35 cellular contexts compared by ENCODE assay signal in genomic region chr16:77781091-77781490, GRCh38. TPM values are rescaled to one million over a fixed set of nuclear protein-coding genes. Genes with fewer than 3 reads are reported as not detected.
"Had no signal": no experiment of that assay in that cellular context is flagged by ENCODE, and none has a peak within 500 bp of the region (broad histone marks: within the 10 kb centered on the region; RNA-seq: fewer than 3 reads in every experiment).

No MANE protein-coding gene starts in this region.

- H3K9me3 ChIP-seq: ascending aorta, body of pancreas, breast epithelium had no signal

- H3K9ac ChIP-seq: KMS-11 had no signal

- DNase-seq: activated CD4-positive, alpha-beta T cell treated with anti-CD3 and anti-CD28 coated beads, Interleukin-2, amount 10 ng/mL, durations not matched to agents 24 days and 14 days; activated CD4-positive, alpha-beta T cell treated with anti-CD3 and anti-CD28 coated beads, Interleukin-2, amount 50 U/mL, for 4 hours; activated CD8-positive, alpha-beta T cell treated with anti-CD3 and anti-CD28 coated beads for 36 hours; activated effector memory CD4-positive, alpha-beta T cell treated with anti-CD3 and anti-CD28 coated beads, Interleukin-2, amount 50 U/mL, for 16 hours; activated naive CD4-positive, alpha-beta T cell; activated naive CD8-positive, alpha-beta T cell treated with anti-CD3 and anti-CD28 coated beads, Interleukin-2, amount 10 ng/mL, durations not matched to agents 7 days and 5 days; activated T-cell treated with anti-CD3 and anti-CD28 coated beads, Interleukin-2, amount 50 U/mL, for 1 hour; activated T-cell treated with anti-CD3 and anti-CD28 coated beads, Interleukin-2, amount 50 U/mL, for 72 hours; amygdala; body of pancreas; NCI-H1092 treated with DMSO at 0.1 percent for 48 hours; NCI-H146; NCI-H187; NCI-H2029 treated with DMSO at 0.1 percent for 48 hours; NCI-H2107; NCI-H2171; NCI-H510A; NCI-H526; NCI-H748 treated with DMSO at 0.1 percent for 48 hours; NK-92 treated with Interleukin-12 subunit alpha and Interleukin-12 subunit beta, amount 100 ng/mL, for 24 hours; PC-9; SIG-M5 had no signal

- FAIRE-seq: RCC 7860, TTC549 had no signal

- H3K36me3 Mint-ChIP-seq: activated naive CD4-positive, alpha-beta T cell treated with anti-CD3 and anti-CD28 coated beads, Interleukin-2, amount 50 U/mL, for 24 hours; activated naive CD8-positive, alpha-beta T cell treated with anti-CD3 and anti-CD28 coated beads, Interleukin-2, amount 10 ng/mL, durations not matched to agents 7 days and 5 days had no signal

- ATAC-seq: activated CD8-positive, alpha-beta T cell treated with anti-CD3 and anti-CD28 coated beads for 36 hours; activated T-cell treated with anti-CD3 and anti-CD28 coated beads, Interleukin-2, amount 50 U/mL, for 72 hours; activated T-helper 17 cell treated with anti-CD3 and anti-CD28 coated beads, Interleukin-2, amount 50 U/mL, for 72 hours; body of pancreas; Right ventricle myocardium inferior had no signal

- H3K4me3 ChIP-seq: ascending aorta, body of pancreas, breast epithelium, PC-9 had no signal

- H3K27ac ChIP-seq: body of pancreas, breast epithelium, KMS-11, PC-9, RWPE1 had no signal

- H2AFZ ChIP-seq: PC-9 had no signal

- H3K9me3 Mint-ChIP-seq: activated CD4-positive, alpha-beta T cell treated with anti-CD3 and anti-CD28 coated beads, Interleukin-2, amount 10 ng/mL, durations not matched to agents 24 days and 14 days; activated CD8-positive, alpha-beta T cell treated with anti-CD3 and anti-CD28 coated beads for 36 hours; activated naive CD4-positive, alpha-beta T cell treated with anti-CD3 and anti-CD28 coated beads, Interleukin-2, amount 50 U/mL, for 24 hours; activated naive CD8-positive, alpha-beta T cell treated with anti-CD3 and anti-CD28 coated beads, Interleukin-2, amount 10 ng/mL, durations not matched to agents 7 days and 5 days; activated T-cell treated with anti-CD3 and anti-CD28 coated beads, Interleukin-2, amount 50 U/mL, for 72 hours; activated T-helper 17 cell treated with anti-CD3 and anti-CD28 coated beads, Interleukin-2, amount 50 U/mL, for 72 hours; T-helper 1 cell treated with Interleukin-12 subunit alpha and Interleukin-12 subunit beta and Interleukin-4 antibody, amounts not matched to agents 30 μg/mL and 1 μg/mL, for 36 hours; T-helper 2 cell treated with Interferon-gamma antibody and Interleukin-4, amounts not matched to agents 5 μg/mL and 100 μg/mL, for 36 hours had no signal

- H3K27me3 ChIP-seq: ascending aorta, body of pancreas had no signal

- H3K36me3 ChIP-seq: ascending aorta, breast epithelium had no signal

- H3K4me2 ChIP-seq: KMS-11, PC-9 had no signal

- H3K4me1 Mint-ChIP-seq: activated CD4-positive, alpha-beta T cell treated with anti-CD3 and anti-CD28 coated beads, Interleukin-2, amount 10 ng/mL, durations not matched to agents 24 days and 14 days; activated naive CD4-positive, alpha-beta T cell treated with anti-CD3 and anti-CD28 coated beads, Interleukin-2, amount 50 U/mL, for 24 hours; activated naive CD8-positive, alpha-beta T cell treated with anti-CD3 and anti-CD28 coated beads, Interleukin-2, amount 10 ng/mL, durations not matched to agents 7 days and 5 days; activated T-helper 17 cell treated with anti-CD3 and anti-CD28 coated beads, Interleukin-2, amount 50 U/mL, for 72 hours had no signal

- H3K4me3 Mint-ChIP-seq: activated CD4-positive, alpha-beta T cell treated with anti-CD3 and anti-CD28 coated beads, Interleukin-2, amount 10 ng/mL, durations not matched to agents 24 days and 14 days; activated CD8-positive, alpha-beta T cell treated with anti-CD3 and anti-CD28 coated beads for 36 hours; activated naive CD4-positive, alpha-beta T cell treated with anti-CD3 and anti-CD28 coated beads, Interleukin-2, amount 50 U/mL, for 24 hours; activated naive CD8-positive, alpha-beta T cell treated with anti-CD3 and anti-CD28 coated beads, Interleukin-2, amount 10 ng/mL, durations not matched to agents 7 days and 5 days; activated T-cell treated with anti-CD3 and anti-CD28 coated beads, Interleukin-2, amount 50 U/mL, for 72 hours; activated T-helper 17 cell treated with anti-CD3 and anti-CD28 coated beads, Interleukin-2, amount 50 U/mL, for 72 hours; T-helper 1 cell treated with Interleukin-12 subunit alpha and Interleukin-12 subunit beta and Interleukin-4 antibody, amounts not matched to agents 30 μg/mL and 1 μg/mL, for 36 hours; T-helper 2 cell treated with Interferon-gamma antibody and Interleukin-4, amounts not matched to agents 5 μg/mL and 100 μg/mL, for 36 hours had no signal

- H3K27ac Mint-ChIP-seq: activated CD4-positive, alpha-beta T cell treated with anti-CD3 and anti-CD28 coated beads, Interleukin-2, amount 10 ng/mL, durations not matched to agents 24 days and 14 days; activated CD8-positive, alpha-beta T cell treated with anti-CD3 and anti-CD28 coated beads for 36 hours; activated naive CD4-positive, alpha-beta T cell treated with anti-CD3 and anti-CD28 coated beads, Interleukin-2, amount 50 U/mL, for 24 hours; activated naive CD8-positive, alpha-beta T cell treated with anti-CD3 and anti-CD28 coated beads, Interleukin-2, amount 10 ng/mL, durations not matched to agents 7 days and 5 days; activated T-cell treated with anti-CD3 and anti-CD28 coated beads, Interleukin-2, amount 50 U/mL, for 72 hours; activated T-helper 17 cell treated with anti-CD3 and anti-CD28 coated beads, Interleukin-2, amount 50 U/mL, for 72 hours; T-helper 1 cell treated with Interleukin-12 subunit alpha and Interleukin-12 subunit beta and Interleukin-4 antibody, amounts not matched to agents 30 μg/mL and 1 μg/mL, for 36 hours; T-helper 2 cell treated with Interferon-gamma antibody and Interleukin-4, amounts not matched to agents 5 μg/mL and 100 μg/mL, for 36 hours had no signal

- H3K4me1 ChIP-seq: breast epithelium had no signal

RNA-seq across cellular contexts. Expression of gene VAT1L, which starts 7.3 kb away (rescaled TPM):
- total RNA-seq: activated CD4-positive, alpha-beta T cell treated with anti-CD3 and anti-CD28 coated beads, Interleukin-2, amount 10 ng/mL, durations not matched to agents 24 days and 14 days; activated CD8-positive, alpha-beta memory T cell treated with anti-CD3 and anti-CD28 coated beads for 36 hours; activated CD8-positive, alpha-beta T cell treated with anti-CD3 and anti-CD28 coated beads for 36 hours; activated naive CD8-positive, alpha-beta T cell treated with anti-CD3 and anti-CD28 coated beads, Interleukin-2, amount 10 ng/mL, durations not matched to agents 7 days and 5 days; activated T-helper 17 cell treated with anti-CD3 and anti-CD28 coated beads, Interleukin-2, amount 50 U/mL, for 72 hours; OCI-LY7; PC-9 had no signal

RNA-seq across cellular contexts. Expression of gene NUDT7, which starts 58.8 kb away (rescaled TPM):
- total RNA-seq: ascending aorta, PC-9 had no signal
